Comparison of ENCODE assay signal across 25 cellular contexts in genomic region chr1:205111354-205111753, GRCh38. TPM values are rescaled to one million over a fixed set of nuclear protein-coding genes. Genes with fewer than 3 reads are reported as not detected.
DNase-seq lines count a peak whose midpoint lies in the region; ATAC-seq, FAIRE-seq and TF ChIP-seq lines count a peak whose summit lies in the region.
"Had no signal": no experiment of that assay in that cellular context is flagged by ENCODE, and none has a peak within 500 bp of the region (broad histone marks: within the 10 kb centered on the region; RNA-seq: fewer than 3 reads in every experiment).

No MANE protein-coding gene starts in this region.

- H3K4me1 ChIP-seq in Karpas-422 (ENCODE audit: low read length) (peaks cover 36% of the 10 kb centered on the region), GM12878 (ENCODE audit: control insufficient read depth, insufficient read depth, low read length) (no peaks in the 10 kb centered on the region)

- H3K9me3 Mint-ChIP-seq in stimulated activated naive CD8-positive, alpha-beta T cell treated with anti-CD3 and anti-CD28 coated beads, Interleukin-15, Interleukin-2, amounts not matched to agents 100 ng/mL and 50 ng/mL, for 24 hours = no peaks in the 10 kb centered on the region
- H3K9me3 Mint-ChIP-seq in stimulated activated naive CD8-positive, alpha-beta T cell treated with anti-CD3 and anti-CD28 coated beads, Interleukin-15, amount 100 ng/mL, for 72 hours = no peaks in the 10 kb centered on the region
- H3K9me3 Mint-ChIP-seq in stimulated activated naive B cell treated with anti-CD40 and anti-IgM and Interleukin-4, amounts not matched to agents 10 μg/mL and 1 μg/mL and 100 μg/mL, for 72 hours = no peaks in the 10 kb centered on the region

- FAIRE-seq in GM12878 (lab: Jason Lieb, UNC) = no peak
- FAIRE-seq: G401.6, GM18507, HTR-8/SVneo, RCC 7860 had no signal

- no peak for TF ChIP-seq EP300 in GM12878 (IDR thresholded peaks at IDR 0.05; ENCODE audit: borderline replicate concordance in 1 of 2, control insufficient read depth in 1 of 2, low read depth in 2 of 2, low read length in 2 of 2)

- H3K27me3 Mint-ChIP-seq in stimulated activated naive CD8-positive, alpha-beta T cell treated with anti-CD3 and anti-CD28 coated beads, Interleukin-15, Interleukin-2, amounts not matched to agents 100 ng/mL and 50 ng/mL, for 24 hours = no peaks in the 10 kb centered on the region
- H3K27me3 Mint-ChIP-seq in stimulated activated naive CD8-positive, alpha-beta T cell treated with anti-CD3 and anti-CD28 coated beads, Interleukin-15, amount 100 ng/mL, for 72 hours = no peaks in the 10 kb centered on the region
- no peaks in the 10 kb centered on the region for H3K27me3 Mint-ChIP-seq in stimulated activated naive B cell treated with anti-CD40 and anti-IgM and Interleukin-4, amounts not matched to agents 10 μg/mL and 1 μg/mL and 100 μg/mL, for 72 hours

- SMC1A ChIA-PET in GM12878 (lab: Charles Lee; ENCODE audit: uncharacterized antibody, unreplicated experiment) = interaction anchor here (0.8 kb wide), 1 partner anchor 142 kb away, joined by 3 read pairs; no protein-coding TSS in a partner anchor

- no peak for DNase-seq in stimulated activated naive CD8-positive, alpha-beta T cell treated with anti-CD3 and anti-CD28 coated beads, Interleukin-15, amount 100 ng/mL, for 72 hours
- DNase-seq in Karpas-422 (no peak), GM12878 (ENCODE audit: low read depth, low spot score) (no peak), foreskin melanocyte (no peak)
- DNase-seq in stimulated activated naive B cell treated with anti-CD40 and anti-IgM and Interleukin-4, amounts not matched to agents 10 μg/mL and 1 μg/mL and 100 μg/mL, for 72 hours = no peak
- DNase-seq: ACHN, DND-41, IMR-90, Kasumi-1, MG63, NCI-H1092, NCI-H1436 treated with DMSO at 0.1 percent for 48 hours, NCI-H2029 treated with DMSO at 0.1 percent for 48 hours, NCI-H2171, NCI-H446, SW 1271 had no signal

- TF ChIP-seq POLR2A in GM12878 (IDR thresholded peaks at IDR 0.05; ENCODE audit: low read depth, low read length) (no peak), GM18505 (IDR thresholded peaks at IDR 0.05; ENCODE audit: borderline replicate concordance, extremely low read depth, insufficient read depth, insufficient read length) (no peak)

- peaks cover 45% of the 10 kb centered on the region for H3K36me3 Mint-ChIP-seq in stimulated activated naive CD8-positive, alpha-beta T cell treated with anti-CD3 and anti-CD28 coated beads, Interleukin-15, Interleukin-2, amounts not matched to agents 100 ng/mL and 50 ng/mL, for 24 hours (ENCODE audit: low read depth)
- H3K36me3 Mint-ChIP-seq in stimulated activated naive B cell treated with anti-CD40 and anti-IgM and Interleukin-4, amounts not matched to agents 10 μg/mL and 1 μg/mL and 100 μg/mL, for 72 hours = peaks cover 23 to 41% of the 10 kb centered on the region in 2 donors

- H3K9me2 ChIP-seq in Karpas-422 (replicated peaks; ENCODE audit: insufficient read depth, low read length) = no peaks in the 10 kb centered on the region

- no peaks in the 10 kb centered on the region for H3K9me3 ChIP-seq in Karpas-422 (ENCODE audit: low read length)
- no peaks in the 10 kb centered on the region for H3K9me3 ChIP-seq in GM12878 (replicated peaks; ENCODE audit: control insufficient read depth, insufficient read depth, low read length)
- H3K9me3 ChIP-seq: MG63 had no signal

- H3K27me3 ChIP-seq in Karpas-422 (ENCODE audit: low read length) (no peaks in the 10 kb centered on the region), GM12878 (replicated peaks in 1 of 2; ENCODE audit: control insufficient read depth in 2 of 2, insufficient read depth in 2 of 2, low read length in 1 of 2) (no peaks in the 10 kb centered on the region)
- H3K27me3 ChIP-seq: MG63 had no signal

- ATAC-seq in stimulated activated naive CD8-positive, alpha-beta T cell treated with anti-CD3 and anti-CD28 coated beads, Interleukin-15, amount 100 ng/mL, for 72 hours = no peak
- peak; percentile 32 for ATAC-seq in GM12878
- peak; percentile 80 to 81 for ATAC-seq in stimulated activated naive B cell treated with anti-CD40 and anti-IgM and Interleukin-4, amounts not matched to agents 10 μg/mL and 1 μg/mL and 100 μg/mL, for 72 hours (replicated peaks)
- ATAC-seq in GM18505 (IDR thresholded peaks at IDR 0.05; ENCODE audit: unreplicated experiment) = no peak
- no peak for ATAC-seq in HG02840 (IDR thresholded peaks at IDR 0.05; ENCODE audit: low FRiP score, unreplicated experiment)
- ATAC-seq: Right ventricle myocardium inferior had no signal

- TF ChIP-seq CTCF in GM12878 (IDR thresholded peaks at IDR 0.05 in 2 of 3, conservative IDR thresholded peaks at IDR 0.05 in 1 of 3; ENCODE audit: control insufficient read depth in 2 of 3, extremely low read depth in 1 of 3, insufficient read depth in 1 of 3, low read depth in 3 of 3, low read length in 3 of 3) = no peak

- peaks cover 76% of the 10 kb centered on the region for H3K79me2 ChIP-seq in Karpas-422 (ENCODE audit: low read length)
- H3K79me2 ChIP-seq in GM12878 (ENCODE audit: control insufficient read depth, insufficient read depth, low read length) = no peaks in the 10 kb centered on the region; the same call in 1 of the 2 replicates

- CTCF ChIA-PET in GM12878 (lab: Yijun Ruan, JAX) = interaction anchor here (1.1 kb wide), 1 partner anchor 29 kb away, joined by 6 read pairs; no protein-coding TSS in a partner anchor

- H3K4me1 Mint-ChIP-seq in stimulated activated naive CD8-positive, alpha-beta T cell treated with anti-CD3 and anti-CD28 coated beads, Interleukin-15, Interleukin-2, amounts not matched to agents 100 ng/mL and 50 ng/mL, for 24 hours (ENCODE audit: low read depth) = peaks cover 5% of the 10 kb centered on the region
- no peaks in the 10 kb centered on the region for H3K4me1 Mint-ChIP-seq in stimulated activated naive CD8-positive, alpha-beta T cell treated with anti-CD3 and anti-CD28 coated beads, Interleukin-15, amount 100 ng/mL, for 72 hours
- peaks cover 11 to 18% of the 10 kb centered on the region in 2 donors for H3K4me1 Mint-ChIP-seq in stimulated activated naive B cell treated with anti-CD40 and anti-IgM and Interleukin-4, amounts not matched to agents 10 μg/mL and 1 μg/mL and 100 μg/mL, for 72 hours

- H3K36me3 ChIP-seq in Karpas-422 (ENCODE audit: insufficient read depth, low read length) = peaks cover 54% of the 10 kb centered on the region
- peaks cover 2 to 8% of the 10 kb centered on the region in 2 experiments; a peak in 3 of 4 replicates for H3K36me3 ChIP-seq in GM12878 (ENCODE audit: control insufficient read depth in 2 of 2, insufficient read depth in 2 of 2, low read length in 1 of 2)

- H4K20me1 ChIP-seq in Karpas-422 (ENCODE audit: insufficient read depth, low read depth, low read length) (no peaks in the 10 kb centered on the region), GM12878 (ENCODE audit: control insufficient read depth, insufficient read depth) (no peaks in the 10 kb centered on the region)

- no peak overlapping the region for H3K9ac ChIP-seq in Karpas-422 (ENCODE audit: low read length)
- H3K9ac ChIP-seq in GM12878 (ENCODE audit: control insufficient read depth, insufficient read depth, low read length) = no peak overlapping the region

- POLR2A ChIA-PET in GM12878 (lab: Charles Lee) = interaction anchor here (1.0 kb wide), 1 partner anchor 10 kb away, joined by 4 read pairs; the partner anchor contains the start of gene RBBP5

- no peak for TF ChIP-seq RAD21 in GM12878 (IDR thresholded peaks at IDR 0.05; ENCODE audit: insufficient read depth, low read depth, low read length)

- peak overlapping the region; percentile 0 for H3K27ac Mint-ChIP-seq in stimulated activated naive CD8-positive, alpha-beta T cell treated with anti-CD3 and anti-CD28 coated beads, Interleukin-15, Interleukin-2, amounts not matched to agents 100 ng/mL and 50 ng/mL, for 24 hours
- no peak overlapping the region for H3K27ac Mint-ChIP-seq in stimulated activated naive CD8-positive, alpha-beta T cell treated with anti-CD3 and anti-CD28 coated beads, Interleukin-15, amount 100 ng/mL, for 72 hours
- no peak overlapping the region for H3K27ac Mint-ChIP-seq in stimulated activated naive B cell treated with anti-CD40 and anti-IgM and Interleukin-4, amounts not matched to agents 10 μg/mL and 1 μg/mL and 100 μg/mL, for 72 hours

- in situ Hi-C loops in GM12878 (cut with MboI) = no loop called here

- RAD21 ChIA-PET in GM12878 (lab: Charles Lee; ENCODE audit: unreplicated experiment) = interaction anchor here (1.7 kb wide), 1 partner anchor 49 kb away, joined by 5 read pairs; no protein-coding TSS in a partner anchor

- no peak overlapping the region for H3K4me3 Mint-ChIP-seq in stimulated activated naive CD8-positive, alpha-beta T cell treated with anti-CD3 and anti-CD28 coated beads, Interleukin-15, Interleukin-2, amounts not matched to agents 100 ng/mL and 50 ng/mL, for 24 hours
- no peak overlapping the region for H3K4me3 Mint-ChIP-seq in stimulated activated naive CD8-positive, alpha-beta T cell treated with anti-CD3 and anti-CD28 coated beads, Interleukin-15, amount 100 ng/mL, for 72 hours
- no peak overlapping the region for H3K4me3 Mint-ChIP-seq in stimulated activated naive B cell treated with anti-CD40 and anti-IgM and Interleukin-4, amounts not matched to agents 10 μg/mL and 1 μg/mL and 100 μg/mL, for 72 hours

- H3K4me2 ChIP-seq in Karpas-422 (ENCODE audit: low read depth, low read length, poor library complexity, severe bottlenecking) (no peak overlapping the region), GM12878 (ENCODE audit: control insufficient read depth, insufficient read depth) (no peak overlapping the region)

- H3K27ac ChIP-seq in Karpas-422 (ENCODE audit: low read length) (peak overlapping the region; percentile 65), GM12878 (ENCODE audit: control insufficient read depth, insufficient read depth) (no peak overlapping the region)
- H3K27ac ChIP-seq: C4-2B had no signal

- intact Hi-C loops in GM12878 (cut with micrococcal nuclease; ENCODE audit: unreplicated experiment) = no loop called here

- H2AFZ ChIP-seq in Karpas-422 (ENCODE audit: low read length) (no peak overlapping the region), GM12878 (ENCODE audit: control insufficient read depth, low read depth, low read length) (no peak overlapping the region)

- BruUV-seq in GM12878 (replicated peaks; lab: Mats Ljungman, UMichigan) = no TSS peak

- H3K4me3 ChIP-seq in Karpas-422 (ENCODE audit: low read length) (no peak overlapping the region), GM12878 (no peak overlapping the region)
- H3K4me3 ChIP-seq: MG63 had no signal

RNA-seq across cellular contexts. Expression of gene RBBP5, which starts 10.4 kb away (rescaled TPM):
- 15.2 and 15.8 TPM in 2 replicates for total RNA-seq in Karpas-422 (2014; rRNA removed; shearing (Covaris generic); ENCODE audit: low replicate concordance)
- total RNA-seq in GM12878 (2013; cell fraction: nucleolus; rRNA removed) = 14.5 and 14.9 TPM in 2 replicates
- total RNA-seq in GM12878 (2014; rRNA removed) (14.0 and 17.5 TPM in 2 replicates), GM12878 (2014; rRNA removed; fragmentation: Illumina TruSeq; extraction: Trizol) (17.6 and 19.3 TPM in 2 replicates), GM12878 (2021) (14.7 and 15.2 TPM in 2 replicates)
- polyA plus RNA-seq in GM12878 (2011; ENCODE audit: low read depth) = 5.2 TPM
- polyA plus RNA-seq in GM12878 (2011; rRNA removed) (14.9 and 18.4 TPM in 2 replicates), GM12878 (2014; fragmentation: Illumina TruSeq; extraction: Trizol) (17.0 and 22.0 TPM in 2 replicates), GM12878 (2014; fragmentation: Nextera tagmentation; extraction: Ambion mirVana) (10 to 100 TPM; 10.0 to 11.5 TPM), GM12878 (2014; rRNA removed) (11.2 and 11.8 TPM in 2 replicates), GM12878 (2016; fragmentation: Nextera tagmentation; extraction: Ambion mirVana) (10 to 100 TPM; 20.5 to 20.6 TPM)
- polyA plus RNA-seq in GM12878 (2011; cell fraction: cytosol; rRNA removed) = 7.9 and 9.1 TPM in 2 replicates
- polyA plus RNA-seq in GM12878 (2011; cell fraction: nucleus; rRNA removed) = 2.6 and 4.3 TPM in 2 replicates
- polyA plus RNA-seq in GM12878 (2012) = 6.2 and 8.0 TPM in 2 replicates
- polyA minus RNA-seq in GM12878 (2011; rRNA and poly(A)+ RNA removed) = 23.8 and 37.4 TPM in 2 replicates
- polyA minus RNA-seq in GM12878 (2011; cell fraction: cytosol; rRNA and poly(A)+ RNA removed) = 8.3 and 11.4 TPM in 2 replicates
- 3.0 and 5.9 TPM in 2 replicates for polyA minus RNA-seq in GM12878 (2011; cell fraction: nucleus; rRNA and poly(A)+ RNA removed)

RNA-seq across cellular contexts. Expression of gene TMEM81, which starts 27.1 kb away (rescaled TPM):
- total RNA-seq in Karpas-422 (2014; rRNA removed; shearing (Covaris generic); ENCODE audit: low replicate concordance) = 1.7 and 2.2 TPM in 2 replicates
- total RNA-seq in GM12878 (2013; cell fraction: nucleolus; rRNA removed) = 3.7 and 5.6 TPM in 2 replicates
- total RNA-seq in GM12878 (2014; rRNA removed) (0.87 and 1.0 TPM in 2 replicates), GM12878 (2014; rRNA removed; fragmentation: Illumina TruSeq; extraction: Trizol) (1.8 and 2.1 TPM in 2 replicates), GM12878 (2021) (1.2 and 1.7 TPM in 2 replicates)
- polyA plus RNA-seq in GM12878 (2011; ENCODE audit: low read depth) = 1.2 TPM
- polyA plus RNA-seq in GM12878 (2011; rRNA removed) (1.3 and 2.2 TPM in 2 replicates), GM12878 (2014; fragmentation: Illumina TruSeq; extraction: Trizol) (0.87 and 1.9 TPM in 2 replicates), GM12878 (2014; fragmentation: Nextera tagmentation; extraction: Ambion mirVana) (1 to 10 TPM in 1 of 2 experiments, under 1 TPM in 1; 0.62 to 1.5 TPM), GM12878 (2014; rRNA removed) (0.44 and 1.7 TPM in 2 replicates), GM12878 (2016; fragmentation: Nextera tagmentation; extraction: Ambion mirVana) (under 1 TPM; 0.72 to 0.76 TPM)
- 1.4 TPM in 2 replicates for polyA plus RNA-seq in GM12878 (2011; cell fraction: cytosol; rRNA removed)
- 0.78 and 1.2 TPM in 2 replicates for polyA plus RNA-seq in GM12878 (2011; cell fraction: nucleus; rRNA removed)
- polyA plus RNA-seq in GM12878 (2012) = 0.94 and 1.2 TPM in 2 replicates
- polyA minus RNA-seq in GM12878 (2011; rRNA and poly(A)+ RNA removed) = 5.9 and 7.2 TPM in 2 replicates
- 0.73 TPM in 1 of 2 replicates, not detected in the other for polyA minus RNA-seq in GM12878 (2011; cell fraction: cytosol; rRNA and poly(A)+ RNA removed)
- polyA minus RNA-seq in GM12878 (2011; cell fraction: nucleus; rRNA and poly(A)+ RNA removed) = 1.7 and 3.7 TPM in 2 replicates

Comparison
In these comparisons a context has a peak if more than half of its experiments do, and no peak if none do; other contexts are left out.
1. ATAC-seq: peak in GM12878 (single experiment) and stimulated activated naive B cell treated with anti-CD40 and anti-IgM and Interleukin-4, amounts not matched to agents 10 μg/mL and 1 μg/mL and 100 μg/mL, for 72 hours (2 of 2); none in stimulated activated naive CD8-positive, alpha-beta T cell treated with anti-CD3 and anti-CD28 coated beads, Interleukin-15, amount 100 ng/mL, for 72 hours (single experiment), GM18505 (single experiment) and HG02840 (single experiment).